Comparison of ENCODE assay signal across 16 cellular contexts in genomic region chr6:73079611-73079955, GRCh38.
DNase-seq lines count a peak whose midpoint lies in the region; ATAC-seq, FAIRE-seq and TF ChIP-seq lines count a peak whose summit lies in the region.
"Had no signal": no experiment of that assay in that cellular context is flagged by ENCODE, and none has a peak within 500 bp of the region (broad histone marks: within the 10 kb centered on the region; RNA-seq: fewer than 3 reads in every experiment).

No MANE protein-coding gene starts in this region.

- H3K4me3 ChIP-seq in fibroblast of mammary gland (ENCODE audit: control insufficient read depth, low read depth, low read length), result no peak overlapping the region
- H3K4me3 ChIP-seq in psoas muscle, result no peak overlapping the region
- no peak overlapping the region for H3K4me3 ChIP-seq in thyroid gland (replicated peaks in 1 of 3)
- H3K4me3 ChIP-seq: adrenal gland, left ventricle myocardium inferior, spleen, transverse colon had no signal

- TF ChIP-seq POLR2A in thyroid gland (IDR thresholded peaks at IDR 0.05), result no peak

- DNase-seq in A172 (ENCODE audit: low spot score) (peak; percentile 83), GM19239 (ENCODE audit: insufficient read length, low spot score) (no peak), SK-MEL-5 (ENCODE audit: low read depth, low spot score) (peak; percentile 64), fibroblast of mammary gland (ENCODE audit: low read depth) (peak; percentile 71), psoas muscle (no peak), NCI-H1105 treated with DMSO at 0.1 percent for 48 hours (lab: John Stamatoyannopoulos, UW) (no peak), thyroid gland (no peak)
- DNase-seq: adrenal gland, AML-193, hypothalamus, left ventricle myocardium inferior, NCI-H1694, spleen, transverse colon, WERI-Rb-1 had no signal

- H3K27ac ChIP-seq in psoas muscle (no peak overlapping the region), thyroid gland (no peak overlapping the region)
- H3K27ac ChIP-seq: adrenal gland, left ventricle myocardium inferior, spleen, transverse colon, WERI-Rb-1 had no signal

- in situ Hi-C loops in SK-MEL-5 (cut with HindIII; ENCODE audit: low pct_unique_long_range_greater_than_20kb, low sequenced_read_pairs), result no loop called here

- peaks cover 0 to 26% of the 10 kb centered on the region in 2 donors for H3K36me3 ChIP-seq in psoas muscle (ENCODE audit: insufficient read depth in 1 of 2, low read depth in 1 of 2)
- no peaks in the 10 kb centered on the region for H3K36me3 ChIP-seq in thyroid gland
- H3K36me3 ChIP-seq: adrenal gland, left ventricle myocardium inferior, spleen, transverse colon had no signal

- H3K27me3 ChIP-seq in psoas muscle (ENCODE audit: insufficient read depth in 3 of 3, low read length in 2 of 3), result no peaks in the 10 kb centered on the region
- H3K27me3 ChIP-seq in thyroid gland, result no peaks in the 10 kb centered on the region
- H3K27me3 ChIP-seq: adrenal gland, spleen, transverse colon had no signal

- H3K4me1 ChIP-seq in psoas muscle, result no peaks in the 10 kb centered on the region
- H3K4me1 ChIP-seq in thyroid gland, result no peaks in the 10 kb centered on the region
- H3K4me1 ChIP-seq: adrenal gland, left ventricle myocardium inferior, spleen, transverse colon had no signal

- H3K9me3 ChIP-seq in psoas muscle (no peaks in the 10 kb centered on the region), thyroid gland (no peaks in the 10 kb centered on the region)
- H3K9me3 ChIP-seq: adrenal gland, left ventricle myocardium inferior, spleen, transverse colon had no signal

- TF ChIP-seq CTCF in fibroblast of mammary gland (conservative IDR thresholded peaks at IDR 0.05; ENCODE audit: control insufficient read depth, insufficient read depth, low read depth, low read length) (no peak), psoas muscle (IDR thresholded peaks at IDR 0.05) (no peak), thyroid gland (IDR thresholded peaks at IDR 0.05) (no peak)

- 88 to 92% (median 88%) methylated on average over 3 of the region's 3 CpGs for WGBS in psoas muscle, 3 donors
- 92 to 93% methylated on average over 3 of the region's 3 CpGs for WGBS in thyroid gland, 2 donors

- ATAC-seq in psoas muscle (no peak), GM19467 (IDR thresholded peaks at IDR 0.05; ENCODE audit: unreplicated experiment) (no peak)

- intact Hi-C loops in psoas muscle (cut with DNase I), result no loop called here
- intact Hi-C loops in thyroid gland (cut with DNase I), result no loop called here

- peak; percentile 23 for FAIRE-seq in GM19239 (lab: Jason Lieb, UNC)

Comparison
In these comparisons a context has a peak if more than half of its experiments do, and no peak if none do; other contexts are left out.
1. DNase-seq: peak in A172 (single experiment), SK-MEL-5 (single experiment) and fibroblast of mammary gland (single experiment); none in GM19239 (single experiment), psoas muscle (0 of 2), NCI-H1105 treated with DMSO at 0.1 percent for 48 hours (single experiment) and thyroid gland (0 of 2).